Comparison of ENCODE assay signal across 1 cellular context in genomic region chr17:76262732-76263344, GRCh38.
TF ChIP-seq lines count a peak whose summit lies in the region.

No MANE protein-coding gene starts in this region.

TF ChIP-seq in HCT116, 20 proteins besides CTCF, POLR2A, EP300 and RAD21 (continued from another document):
- TF ChIP-seq MAX (IDR thresholded peaks at IDR 0.05): no peak
